In genomic region chr9:8666060-8666459, GRCh38 we compare ENCODE assay signal across 26 cellular contexts.
"Had no signal": no experiment of that assay in that cellular context is flagged by ENCODE, and none has a peak within 500 bp of the region (broad histone marks: within the 10 kb centered on the region; RNA-seq: fewer than 3 reads in every experiment).

No MANE protein-coding gene starts in this region.

- H3K79me2 ChIP-seq: parathyroid adenoma had no signal

- H3K4me1 ChIP-seq: esophagus squamous epithelium, parathyroid adenoma, right atrium auricular region, suprapubic skin, upper lobe of right lung, uterus had no signal

- DNase-seq: dermis blood vessel endothelial cell; effector memory CD8-positive, alpha-beta T cell; erythroblast; esophagus squamous epithelium; foreskin melanocyte; head of caudate nucleus; islet precursor cell; kidney glomerular epithelial cell; mesendoderm; midbrain; naive thymus-derived CD4-positive, alpha-beta T cell; stimulated activated CD4-positive, alpha-beta T cell treated with anti-CD3 and anti-CD28 coated beads, Interleukin-12 subunit alpha, Interleukin-12 subunit beta, amount 100 ng/mL, for 4 hours; stimulated activated CD4-positive, alpha-beta T cell treated with anti-CD3 and anti-CD28 coated beads, Interleukin-1b, Interleukin-23, amount 100 ng/mL, for 48 hours; stimulated activated CD4-positive, alpha-beta T cell treated with anti-CD3 and anti-CD28 coated beads, Interleukin-4, amount 100 ng/mL, for 1 hour; stimulated activated CD8-positive, alpha-beta memory T cell treated with anti-CD3 and anti-CD28 coated beads, Interleukin-4, amount 100 ng/mL, for 48 hours; stimulated activated naive CD4-positive, alpha-beta T cell; stimulated activated naive CD8-positive, alpha-beta T cell treated with anti-CD3 and anti-CD28 coated beads, Interleukin-15, amount 100 ng/mL, for 72 hours; transverse colon; upper lobe of right lung; uterus had no signal

- H3K36me3 ChIP-seq: esophagus squamous epithelium, neural progenitor cell, right atrium auricular region, suprapubic skin, transverse colon, upper lobe of right lung, uterus had no signal

- H3K4me3 ChIP-seq: coronary artery, esophagus squamous epithelium, neural progenitor cell, right atrium auricular region, smooth muscle cell, suprapubic skin, transverse colon, upper lobe of right lung, uterus had no signal

- H3K9me3 ChIP-seq: esophagus squamous epithelium, right atrium auricular region, suprapubic skin, transverse colon, upper lobe of right lung, uterus had no signal

- H3K27ac ChIP-seq: coronary artery, esophagus squamous epithelium, neural progenitor cell, parathyroid adenoma, right atrium auricular region, suprapubic skin, transverse colon, upper lobe of right lung, uterus had no signal

- H3K4me2 ChIP-seq: neural progenitor cell, smooth muscle cell had no signal

- H3K27me3 ChIP-seq: esophagus squamous epithelium, neural progenitor cell, right atrium auricular region, suprapubic skin, transverse colon, upper lobe of right lung, uterus had no signal

- H3K9ac ChIP-seq: neural progenitor cell, parathyroid adenoma had no signal

- H2AFZ ChIP-seq: neural progenitor cell, parathyroid adenoma had no signal
